Comparison of ENCODE assay signal across 32 cellular contexts in the genomic region with DNA sequence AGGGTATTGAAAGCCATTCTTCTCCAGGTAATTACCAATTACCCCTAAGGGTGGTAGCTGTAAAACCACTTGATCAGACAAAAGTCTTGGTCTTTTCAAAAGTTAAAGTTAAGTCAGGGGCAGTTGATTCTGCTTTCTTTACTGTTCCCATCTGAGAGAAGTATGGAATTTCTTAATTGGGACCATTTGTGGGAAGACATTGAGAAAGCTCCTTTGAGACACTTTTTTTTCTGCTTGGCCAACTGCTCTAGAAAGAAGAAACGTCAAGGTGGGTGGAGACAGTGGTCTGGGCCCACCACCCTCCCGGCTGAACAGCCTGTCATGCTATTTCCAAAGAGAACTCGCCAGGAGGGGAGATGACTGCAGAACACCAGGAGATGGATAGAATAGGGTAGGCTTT. TPM values are rescaled to one million over a fixed set of nuclear protein-coding genes. Genes with fewer than 3 reads are reported as not detected.
"Had no signal": no experiment of that assay in that cellular context is flagged by ENCODE, and none has a peak within 500 bp of the region (broad histone marks: within the 10 kb centered on the region; RNA-seq: fewer than 3 reads in every experiment).

No MANE protein-coding gene starts in this region.

- H3K36me3 Mint-ChIP-seq: activated naive CD8-positive, alpha-beta T cell had no signal

- H3K36me3 ChIP-seq: adrenal gland, esophagus muscularis mucosa, gastroesophageal sphincter, WERI-Rb-1 had no signal

- H3K27me3 ChIP-seq: adrenal gland, body of pancreas, gastroesophageal sphincter had no signal

- H3K4me3 Mint-ChIP-seq: activated B cell treated with CpG ODN at 0.5 μM for 24 hours; activated CD8-positive, alpha-beta T cell treated with anti-CD3 and anti-CD28 coated beads for 36 hours; activated naive CD8-positive, alpha-beta T cell; activated T-cell treated with anti-CD3 and anti-CD28 coated beads, Interleukin-2, amount 50 U/mL, for 4 hours; activated T-helper 17 cell treated with anti-CD3 and anti-CD28 coated beads, Interleukin-2, amount 50 U/mL, for 72 hours; effector memory CD8-positive, alpha-beta T cell; T-helper 17 cell; T-helper 2 cell treated with Interferon-gamma antibody and Interleukin-4, amounts not matched to agents 5 μg/mL and 100 μg/mL, for 36 hours had no signal

- H3K4me3 ChIP-seq: adrenal gland, body of pancreas, esophagus muscularis mucosa, gastroesophageal sphincter had no signal

- H3K27ac Mint-ChIP-seq: activated B cell treated with CpG ODN at 0.5 μM for 24 hours; activated CD8-positive, alpha-beta T cell treated with anti-CD3 and anti-CD28 coated beads for 36 hours; activated naive CD8-positive, alpha-beta T cell; activated T-helper 17 cell treated with anti-CD3 and anti-CD28 coated beads, Interleukin-2, amount 50 U/mL, for 72 hours; effector memory CD8-positive, alpha-beta T cell; T-helper 17 cell; T-helper 2 cell treated with Interferon-gamma antibody and Interleukin-4, amounts not matched to agents 5 μg/mL and 100 μg/mL, for 36 hours had no signal

- H3K27ac ChIP-seq: adrenal gland, body of pancreas, esophagus muscularis mucosa, gastroesophageal sphincter, WERI-Rb-1 had no signal

- H3K9me3 ChIP-seq: adrenal gland, body of pancreas, esophagus muscularis mucosa, gastroesophageal sphincter had no signal

- H3K4me1 ChIP-seq: adrenal gland, body of pancreas, esophagus muscularis mucosa, gastroesophageal sphincter had no signal

- H3K4me1 Mint-ChIP-seq: activated B cell treated with CpG ODN at 0.5 μM for 24 hours; activated T-helper 17 cell treated with anti-CD3 and anti-CD28 coated beads, Interleukin-2, amount 50 U/mL, for 72 hours; T-helper 17 cell had no signal

- DNase-seq: activated B cell treated with CpG ODN at 0.5 μM for 24 hours; activated CD4-positive, alpha-beta T cell treated with anti-CD3 and anti-CD28 coated beads for 48 hours; activated CD4-positive, alpha-beta T cell treated with anti-CD3 and anti-CD28 coated beads, Interleukin-2, amount 50 U/mL, for 1 hour; activated CD4-positive, alpha-beta T cell treated with anti-CD3 and anti-CD28 coated beads, Interleukin-2, amount 50 U/mL, for 48 hours; activated CD8-positive, alpha-beta memory T cell treated with anti-CD3 and anti-CD28 coated beads for 24 hours; activated CD8-positive, alpha-beta T cell treated with anti-CD3 and anti-CD28 coated beads for 36 hours; activated effector memory CD4-positive, alpha-beta T cell treated with Interleukin-2 at 50 U/mL for 16 hours; activated gamma-delta T cell treated with Interleukin-2 at 50 U/mL for 16 hours; activated naive CD4-positive, alpha-beta T cell treated with anti-CD3 and anti-CD28 coated beads, Interleukin-2, amount 50 U/mL, for 16 hours; activated naive CD4-positive, alpha-beta T cell treated with Interleukin-2 at 50 U/mL for 16 hours; activated T-cell treated with anti-CD3 and anti-CD28 coated beads, Interleukin-2, amount 50 U/mL, for 4 hours; adrenal gland; amygdala; aorta; body of pancreas; caudate nucleus; cortex of kidney; dermis blood vessel endothelial cell; effector CD4-positive, alpha-beta T cell; effector memory CD8-positive, alpha-beta T cell; erythroblast; foreskin melanocyte; T-helper 1 cell; T-helper 17 cell; T1000; WERI-Rb-1 had no signal

- H3K9me3 Mint-ChIP-seq: activated B cell treated with CpG ODN at 0.5 μM for 24 hours; activated CD8-positive, alpha-beta T cell treated with anti-CD3 and anti-CD28 coated beads for 36 hours; activated T-cell treated with anti-CD3 and anti-CD28 coated beads, Interleukin-2, amount 50 U/mL, for 4 hours; activated T-helper 17 cell treated with anti-CD3 and anti-CD28 coated beads, Interleukin-2, amount 50 U/mL, for 72 hours; effector memory CD8-positive, alpha-beta T cell; T-helper 2 cell treated with Interferon-gamma antibody and Interleukin-4, amounts not matched to agents 5 μg/mL and 100 μg/mL, for 36 hours had no signal

RNA-seq across cellular contexts. Expression of gene WNT2, which starts 45.3 kb away (rescaled TPM):
- total RNA-seq: activated B cell treated with CpG ODN at 0.5 μM for 24 hours; activated CD8-positive, alpha-beta T cell treated with anti-CD3 and anti-CD28 coated beads for 36 hours; activated T-cell treated with anti-CD3 and anti-CD28 coated beads, Interleukin-2, amount 50 U/mL, for 4 hours; activated T-helper 17 cell treated with anti-CD3 and anti-CD28 coated beads, Interleukin-2, amount 50 U/mL, for 72 hours; body of pancreas; dermis blood vessel endothelial cell; glomerular endothelial cell; T-helper 17 cell had no signal
- polyA plus RNA-seq: aorta had no signal
